In the genomic region with DNA sequence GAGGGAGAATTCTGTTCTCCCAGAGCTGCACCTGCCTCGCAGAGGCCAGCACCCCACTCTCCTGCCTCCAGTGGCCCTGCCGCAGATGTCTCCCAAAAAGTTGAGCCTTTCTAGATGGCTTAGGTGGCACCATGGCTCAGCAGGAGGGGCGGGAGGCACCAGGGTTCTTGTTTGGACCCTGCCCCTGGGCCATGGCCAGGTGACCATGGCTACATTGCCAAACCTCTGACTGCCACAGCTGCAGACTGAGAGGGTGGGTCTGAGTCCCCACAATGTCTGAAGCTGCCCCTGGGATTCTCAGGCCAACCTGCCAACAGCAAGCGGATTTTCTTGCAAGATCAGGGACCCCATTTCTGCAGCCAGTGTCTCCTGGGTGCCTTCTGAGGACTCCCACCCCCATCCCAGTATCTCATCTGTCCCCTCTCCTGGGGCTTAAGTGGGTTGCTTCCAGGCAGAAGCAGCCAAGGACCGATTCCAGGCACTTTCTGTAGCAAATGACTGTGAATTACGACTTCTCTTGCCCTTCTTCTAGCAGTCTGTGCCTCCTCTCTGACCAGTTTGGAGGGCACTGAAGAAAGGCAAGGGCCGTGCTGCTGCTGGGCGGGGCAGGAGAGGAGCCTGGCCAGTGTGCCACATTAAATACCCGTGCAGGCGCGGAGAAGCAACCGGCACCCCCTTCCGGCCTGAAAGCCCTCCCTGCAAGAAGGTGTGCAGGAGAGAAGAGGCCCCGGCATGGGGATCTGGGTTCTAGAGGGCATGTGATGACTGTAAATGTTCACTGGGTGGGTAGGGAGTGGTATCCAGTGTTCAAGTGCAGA, we compare ENCODE assay signal across 20 cellular contexts. TPM values are rescaled to one million over a fixed set of nuclear protein-coding genes. Genes with fewer than 3 reads are reported as not detected.
A peak's percentile ranks its signal among the peaks of the same experiment; 100 is the strongest.
DNase-seq lines count a peak whose midpoint lies in the region; ATAC-seq, FAIRE-seq and TF ChIP-seq lines count a peak whose summit lies in the region.
"Had no signal": no experiment of that assay in that cellular context is flagged by ENCODE, and none has a peak within 500 bp of the region (broad histone marks: within the 10 kb centered on the region; RNA-seq: fewer than 3 reads in every experiment).

No MANE protein-coding gene starts in this region.

- no peak overlapping the region for H3K27ac Mint-ChIP-seq in Caco-2 (ENCODE audit: unreplicated experiment)
- H3K27ac Mint-ChIP-seq: activated B cell treated with CpG ODN at 0.5 μM for 24 hours; activated naive CD8-positive, alpha-beta T cell; activated T-cell treated with anti-CD3 and anti-CD28 coated beads, Interleukin-2, amount 50 U/mL, for 72 hours had no signal

- no peak overlapping the region for H3K4me2 ChIP-seq in K562 (ENCODE audit: insufficient read depth, low read length)

- H3K27me3 ChIP-seq in Caco-2 (replicated peaks; ENCODE audit: control insufficient read depth, insufficient read depth, low read length) (no peaks in the 10 kb centered on the region), K562 (ENCODE audit: control insufficient read depth in 2 of 2, insufficient read depth in 2 of 2, low read length in 2 of 2) (no peaks in the 10 kb centered on the region)

- H4K20me1 ChIP-seq in K562 (replicated peaks; ENCODE audit: control insufficient read depth, insufficient read depth, low read length), result peaks cover 8% of the 10 kb centered on the region

- H3K4me1 ChIP-seq in Caco-2, result no peaks in the 10 kb centered on the region
- H3K4me1 ChIP-seq in K562 (replicated peaks in 1 of 2; ENCODE audit: control insufficient read depth in 2 of 2, insufficient read depth in 2 of 2, low read length in 2 of 2), result peaks cover 11 to 12% of the 10 kb centered on the region in 2 experiments; a peak in 4 of 5 replicates
- peaks cover 22% of the 10 kb centered on the region for H3K4me1 ChIP-seq in mucosa of descending colon (ENCODE audit: low read depth)

- CTCF ChIA-PET in Caco-2 (lab: Charles Lee) (no interaction called here), K562 (lab: Yijun Ruan, JAX; ENCODE audit: low intra/inter-chr PET ratio) (no interaction called here)

- DNase-seq in Caco-2 (no peak), K562 (ENCODE audit: extremely low read depth in 1 of 4, low spot score in 3 of 4) (peak in 1 of 4 experiments; percentile 10), mucosa of descending colon (peak in 2 of 3 donors; percentile 66 to 70), GM19239 (ENCODE audit: insufficient read length, low spot score) (no peak), NCI-H82 treated with DMSO at 0.1 percent for 48 hours (lab: John Stamatoyannopoulos, UW; ENCODE audit: unreplicated experiment) (no peak)
- no peak for DNase-seq in effector CD8-positive, alpha-beta T cell (lab: John Stamatoyannopoulos, UW)
- DNase-seq: activated B cell treated with CpG ODN at 0.5 μM for 24 hours; activated T-cell treated with anti-CD3 and anti-CD28 coated beads, Interleukin-2, amount 50 U/mL, for 72 hours; CD4-positive, alpha-beta memory T cell; DMS53; HCEC 1CT; left ventricle myocardium superior; MV-4-11; NCI-H187 treated with DMSO at 0.1 percent for 48 hours; NCI-H226; NCI-H82; occipital lobe; retina had no signal

- POLR2A ChIA-PET in Caco-2 (lab: Charles Lee), result no interaction called here
- POLR2A ChIA-PET in K562 (lab: Yijun Ruan, JAX), result interaction anchor here (0.8 to 22.4 kb wide), 7 partner anchors 11 to 269 kb away, joined by 3 to 547 read pairs (median 7); a partner anchor contains a TSS

- no peaks in the 10 kb centered on the region for H3K9me3 Mint-ChIP-seq in Caco-2 (ENCODE audit: unreplicated experiment)
- H3K9me3 Mint-ChIP-seq: activated B cell treated with CpG ODN at 0.5 μM for 24 hours; activated T-cell treated with anti-CD3 and anti-CD28 coated beads, Interleukin-2, amount 50 U/mL, for 72 hours; CD4-positive, alpha-beta memory T cell had no signal

- H3K36me3 ChIP-seq in Caco-2 (ENCODE audit: control insufficient read depth, insufficient read depth, low read length) (no peaks in the 10 kb centered on the region), K562 (ENCODE audit: control insufficient read depth, insufficient read depth, low read length) (peaks cover 56% of the 10 kb centered on the region), mucosa of descending colon (ENCODE audit: low read depth) (no peaks in the 10 kb centered on the region)

- no peak overlapping the region for H3K4me3 Mint-ChIP-seq in Caco-2 (ENCODE audit: unreplicated experiment)
- H3K4me3 Mint-ChIP-seq: activated B cell treated with CpG ODN at 0.5 μM for 24 hours; activated naive CD8-positive, alpha-beta T cell; activated T-cell treated with anti-CD3 and anti-CD28 coated beads, Interleukin-2, amount 50 U/mL, for 72 hours; CD4-positive, alpha-beta memory T cell had no signal

- FAIRE-seq in K562 (lab: Jason Lieb, UNC) (no peak), GM19239 (lab: Jason Lieb, UNC) (no peak)
- FAIRE-seq: GM12892 had no signal

- H3K9ac ChIP-seq in K562 (ENCODE audit: insufficient read depth in 1 of 2, low read depth in 2 of 2, low read length in 2 of 2), result peak overlapping the region in 1 of 2 experiments; percentile 65; a peak in 2 of 4 replicates

- BruUV-seq in Caco-2 (replicated peaks; lab: Mats Ljungman, UMichigan) (TSS peak; percentile 28), K562 (replicated peaks; lab: Mats Ljungman, UMichigan) (TSS peak; percentile 37)

- in situ Hi-C loops in K562 (cut with MboI), result no loop called here

- H3K4me1 Mint-ChIP-seq in Caco-2 (ENCODE audit: low read depth, unreplicated experiment), result no peaks in the 10 kb centered on the region
- H3K4me1 Mint-ChIP-seq: activated B cell treated with CpG ODN at 0.5 μM for 24 hours had no signal

- no peak for TF ChIP-seq EP300 in K562 (IDR thresholded peaks at IDR 0.05; ENCODE audit: low read length)

- TF ChIP-seq RAD21 in K562 (CRISPR knock-in tag; conservative IDR thresholded peaks at IDR 0.05 in 1 of 2, IDR thresholded peaks at IDR 0.05 in 1 of 2), result no peak

- H3K4me3 ChIP-seq in Caco-2 (ENCODE audit: low read depth, low read length) (no peak overlapping the region), K562 (no peak overlapping the region), mucosa of descending colon (no peak overlapping the region)

- no peaks in the 10 kb centered on the region for H3K27me3 Mint-ChIP-seq in Caco-2 (ENCODE audit: insufficient read depth, unreplicated experiment)
- H3K27me3 Mint-ChIP-seq: activated B cell treated with CpG ODN at 0.5 μM for 24 hours; activated naive CD8-positive, alpha-beta T cell; CD4-positive, alpha-beta memory T cell had no signal

- ATAC-seq in K562, result peak; percentile 19
- peak; percentile 57 for ATAC-seq in mucosa of descending colon

- no peak for TF ChIP-seq POLR2A in K562 (conservative IDR thresholded peaks at IDR 0.05)

- intact Hi-C loops in Caco-2 (cut with micrococcal nuclease; ENCODE audit: unreplicated experiment), result no loop called here
- intact Hi-C loops in K562 (cut with micrococcal nuclease), result loop anchor here (1.0 kb wide), 1 partner anchor 34 kb away; no protein-coding TSS in a partner anchor
- intact Hi-C loops in mucosa of descending colon (cut with DNase I, micrococcal nuclease), result no loop called here

- H3K9me3 ChIP-seq in Caco-2, result no peaks in the 10 kb centered on the region
- H3K9me3 ChIP-seq in K562 (replicated peaks; ENCODE audit: control insufficient read depth, insufficient read depth, low read depth, low read length), result no peaks in the 10 kb centered on the region
- H3K9me3 ChIP-seq in mucosa of descending colon, result no peaks in the 10 kb centered on the region

- no peak overlapping the region for H3K27ac ChIP-seq in K562 (ENCODE audit: extremely low read depth, low read depth, low read length)

- peaks cover 5% of the 10 kb centered on the region for H3K9me1 ChIP-seq in K562 (ENCODE audit: control insufficient read depth, insufficient read depth, low read length)

- WGBS in K562 (ENCODE audit: insufficient coverage, low coverage, missing lambda C conversion rate), result 84% methylated on average over 14 of the region's 14 CpGs

- H2AFZ ChIP-seq in K562 (ENCODE audit: low read depth, low read length), result no peak overlapping the region

- no peaks in the 10 kb centered on the region for H3K79me2 ChIP-seq in K562 (ENCODE audit: control insufficient read depth, insufficient read depth, low read length)

- no peak for TF ChIP-seq CTCF in Caco-2 (IDR thresholded peaks at IDR 0.05; ENCODE audit: insufficient read depth in 1 of 2, low read depth in 1 of 2, low read length in 1 of 2, severe bottlenecking in 1 of 2, unreplicated experiment in 1 of 2)
- TF ChIP-seq CTCF in K562 (IDR thresholded peaks at IDR 0.05 in 2 of 3, conservative IDR thresholded peaks at IDR 0.05 in 1 of 3; ENCODE audit: insufficient read depth in 2 of 3, low read depth in 1 of 3, low read length in 3 of 3), result no peak
- no peak for TF ChIP-seq CTCF in mucosa of descending colon (IDR thresholded peaks at IDR 0.05)

- H3K36me3 Mint-ChIP-seq in Caco-2 (ENCODE audit: insufficient read depth, unreplicated experiment), result peaks cover 65% of the 10 kb centered on the region

RNA-seq across cellular contexts. Expression of a gene that starts 22.5 kb away (rescaled TPM):
- total RNA-seq in Caco-2 (2022) (33.2 and 34.5 TPM in 2 replicates), K562 (2014; rRNA removed) (54.4 and 55.3 TPM in 2 replicates), K562 (2014; rRNA removed; fragmentation: Illumina TruSeq; extraction: Trizol) (16.8 and 16.9 TPM in 2 replicates), K562 (2015; rRNA removed; fragmentation: Illumina TruSeq; extraction: Trizol) (9.4 and 10.0 TPM in 2 replicates), K562 (2021) (61.1 and 71.3 TPM in 2 replicates), mucosa of descending colon (10 to 100 TPM; 20.4 to 32.3 (median 27.6) TPM)
- 14.6 and 34.6 TPM in 2 replicates for total RNA-seq in K562 (2011; cell fraction: chromatin; rRNA removed; ENCODE audit: low replicate concordance)
- total RNA-seq in K562 (2011; cell fraction: nucleolus; rRNA removed), result 26.1 and 26.2 TPM in 2 replicates
- 23.4 and 26.2 TPM in 2 replicates for total RNA-seq in K562 (2011; cell fraction: nucleoplasm; rRNA removed)
- polyA plus RNA-seq in K562 (2011; rRNA removed) (15.4 and 34.4 TPM in 2 replicates), K562 (2014; fragmentation: Illumina TruSeq; extraction: Trizol) (47.6 and 61.0 TPM in 2 replicates), K562 (2014; fragmentation: Nextera tagmentation; extraction: Ambion mirVana) (1 to 10 TPM; 3.7 to 5.4 TPM), K562 (2014; rRNA removed) (40.8 and 47.3 TPM in 2 replicates)
- polyA plus RNA-seq in K562 (2011; cell fraction: cytosol; rRNA removed), result 28.3 and 29.9 TPM in 2 replicates
- polyA plus RNA-seq in K562 (2011; cell fraction: nucleus; rRNA removed), result 26.7 and 31.1 TPM in 2 replicates
- polyA plus RNA-seq in K562 (2012), result 24.3 and 118 TPM in 2 replicates
- polyA minus RNA-seq in K562 (2011; rRNA and poly(A)+ RNA removed), result 13.4 and 14.9 TPM in 2 replicates
- polyA minus RNA-seq in K562 (2011; cell fraction: cytosol; rRNA and poly(A)+ RNA removed), result 15.4 and 28.6 TPM in 2 replicates
- polyA minus RNA-seq in K562 (2011; cell fraction: nucleus; rRNA and poly(A)+ RNA removed), result 6.6 and 11.0 TPM in 2 replicates

RNA-seq across cellular contexts. Expression of a gene that starts 45.9 kb away (rescaled TPM):
- 126 and 130 TPM in 2 replicates for total RNA-seq in Caco-2 (2022)
- 48.2 and 59.7 TPM in 2 replicates for total RNA-seq in K562 (2011; cell fraction: chromatin; rRNA removed; ENCODE audit: low replicate concordance)
- total RNA-seq in K562 (2011; cell fraction: nucleolus; rRNA removed), result 75.0 and 82.2 TPM in 2 replicates
- 110 and 124 TPM in 2 replicates for total RNA-seq in K562 (2011; cell fraction: nucleoplasm; rRNA removed)
- 1,281 and 1,288 TPM in 2 replicates for total RNA-seq in K562 (2014; rRNA removed)
- total RNA-seq in K562 (2014; rRNA removed; fragmentation: Illumina TruSeq; extraction: Trizol), result 303 and 353 TPM in 2 replicates
- 425 and 445 TPM in 2 replicates for total RNA-seq in K562 (2015; rRNA removed; fragmentation: Illumina TruSeq; extraction: Trizol)
- 380 and 403 TPM in 2 replicates for total RNA-seq in K562 (2021)
- polyA plus RNA-seq in K562 (2011; rRNA removed), result 343 and 388 TPM in 2 replicates
- 299 and 407 TPM in 2 replicates for polyA plus RNA-seq in K562 (2011; cell fraction: cytosol; rRNA removed)
- 273 and 321 TPM in 2 replicates for polyA plus RNA-seq in K562 (2011; cell fraction: nucleus; rRNA removed)
- polyA plus RNA-seq in K562 (2012), result 405 and 915 TPM in 2 replicates
- polyA plus RNA-seq in K562 (2014; fragmentation: Illumina TruSeq; extraction: Trizol), result 338 and 607 TPM in 2 replicates
- polyA plus RNA-seq in K562 (2014; fragmentation: Nextera tagmentation; extraction: Ambion mirVana), result 100 to 1,000 TPM; 292 to 545 TPM
- 1,422 and 1,500 TPM in 2 replicates for polyA plus RNA-seq in K562 (2014; rRNA removed)
- polyA minus RNA-seq in K562 (2011; rRNA and poly(A)+ RNA removed), result 92.2 and 94.1 TPM in 2 replicates
- 78.4 and 106 TPM in 2 replicates for polyA minus RNA-seq in K562 (2011; cell fraction: cytosol; rRNA and poly(A)+ RNA removed)
- polyA minus RNA-seq in K562 (2011; cell fraction: nucleus; rRNA and poly(A)+ RNA removed), result 40.0 and 57.4 TPM in 2 replicates
- total RNA-seq in mucosa of descending colon, result 100 to 1,000 TPM; 130 to 266 (median 235) TPM

RNA-seq across cellular contexts. Expression of a gene that starts 47.0 kb away (rescaled TPM):
- 7.3 and 9.0 TPM in 2 replicates for total RNA-seq in Caco-2 (2022)
- 16.8 and 18.9 TPM in 2 replicates for total RNA-seq in K562 (2011; cell fraction: chromatin; rRNA removed; ENCODE audit: low replicate concordance)
- 19.2 and 20.0 TPM in 2 replicates for total RNA-seq in K562 (2011; cell fraction: nucleolus; rRNA removed)
- total RNA-seq in K562 (2011; cell fraction: nucleoplasm; rRNA removed), result 25.3 and 28.1 TPM in 2 replicates
- 22.7 and 23.8 TPM in 2 replicates for total RNA-seq in K562 (2014; rRNA removed)
- 21.1 and 22.0 TPM in 2 replicates for total RNA-seq in K562 (2014; rRNA removed; fragmentation: Illumina TruSeq; extraction: Trizol)
- 24.1 and 24.5 TPM in 2 replicates for total RNA-seq in K562 (2015; rRNA removed; fragmentation: Illumina TruSeq; extraction: Trizol)
- 19.1 and 21.0 TPM in 2 replicates for total RNA-seq in K562 (2021)
- polyA plus RNA-seq in K562 (2011; rRNA removed), result 28.9 and 33.2 TPM in 2 replicates
- polyA plus RNA-seq in K562 (2011; cell fraction: cytosol; rRNA removed), result 38.5 and 46.2 TPM in 2 replicates
- polyA plus RNA-seq in K562 (2011; cell fraction: nucleus; rRNA removed), result 24.2 and 34.9 TPM in 2 replicates
- polyA plus RNA-seq in K562 (2012), result 25.0 and 32.1 TPM in 2 replicates
- 23.8 and 25.5 TPM in 2 replicates for polyA plus RNA-seq in K562 (2014; fragmentation: Illumina TruSeq; extraction: Trizol)
- polyA plus RNA-seq in K562 (2014; fragmentation: Nextera tagmentation; extraction: Ambion mirVana), result 10 to 100 TPM; 38.6 to 50.6 TPM
- polyA plus RNA-seq in K562 (2014; rRNA removed), result 15.2 and 16.9 TPM in 2 replicates
- polyA minus RNA-seq in K562 (2011; rRNA and poly(A)+ RNA removed), result 88.8 and 95.6 TPM in 2 replicates
- 22.8 and 25.4 TPM in 2 replicates for polyA minus RNA-seq in K562 (2011; cell fraction: cytosol; rRNA and poly(A)+ RNA removed)
- polyA minus RNA-seq in K562 (2011; cell fraction: nucleus; rRNA and poly(A)+ RNA removed), result 7.9 and 17.3 TPM in 2 replicates
- 10 to 100 TPM; 20.8 to 33.0 (median 23.7) TPM for total RNA-seq in mucosa of descending colon

RNA-seq across cellular contexts. Expression of a gene that starts 49.0 kb away (rescaled TPM):
- total RNA-seq in Caco-2 (2022) (67.3 and 69.4 TPM in 2 replicates), K562 (2014; rRNA removed) (132 and 186 TPM in 2 replicates), K562 (2014; rRNA removed; fragmentation: Illumina TruSeq; extraction: Trizol) (209 and 236 TPM in 2 replicates), K562 (2015; rRNA removed; fragmentation: Illumina TruSeq; extraction: Trizol) (220 and 230 TPM in 2 replicates), K562 (2021) (143 and 153 TPM in 2 replicates), mucosa of descending colon (10 to 100 TPM; 41.6 to 76.7 (median 56.7) TPM)
- total RNA-seq in K562 (2011; cell fraction: chromatin; rRNA removed; ENCODE audit: low replicate concordance), result 32.8 and 70.6 TPM in 2 replicates
- total RNA-seq in K562 (2011; cell fraction: nucleolus; rRNA removed), result 23.7 and 23.8 TPM in 2 replicates
- 45.8 and 58.7 TPM in 2 replicates for total RNA-seq in K562 (2011; cell fraction: nucleoplasm; rRNA removed)
- polyA plus RNA-seq in K562 (2011; rRNA removed) (150 and 176 TPM in 2 replicates), K562 (2014; fragmentation: Illumina TruSeq; extraction: Trizol) (279 and 343 TPM in 2 replicates), K562 (2014; fragmentation: Nextera tagmentation; extraction: Ambion mirVana) (100 to 1,000 TPM; 264 to 508 TPM), K562 (2014; rRNA removed) (180 and 202 TPM in 2 replicates)
- 82.1 and 115 TPM in 2 replicates for polyA plus RNA-seq in K562 (2011; cell fraction: cytosol; rRNA removed)
- 52.7 and 76.2 TPM in 2 replicates for polyA plus RNA-seq in K562 (2011; cell fraction: nucleus; rRNA removed)
- polyA plus RNA-seq in K562 (2012), result 151 and 153 TPM in 2 replicates
- 63.9 and 71.8 TPM in 2 replicates for polyA minus RNA-seq in K562 (2011; rRNA and poly(A)+ RNA removed)
- polyA minus RNA-seq in K562 (2011; cell fraction: cytosol; rRNA and poly(A)+ RNA removed), result 25.2 and 30.5 TPM in 2 replicates
- 11.4 and 23.2 TPM in 2 replicates for polyA minus RNA-seq in K562 (2011; cell fraction: nucleus; rRNA and poly(A)+ RNA removed)

Comparison
In these comparisons a context has a peak if more than half of its experiments do, and no peak if none do; other contexts are left out.
1. DNase-seq: peak in mucosa of descending colon (2 of 3); none in Caco-2 (0 of 2), GM19239 (single experiment), effector CD8-positive, alpha-beta T cell (single experiment) and NCI-H82 treated with DMSO at 0.1 percent for 48 hours (single experiment).